Comparison of ENCODE assay signal across 8 cellular contexts in genomic region chrX:39859991-39860861, GRCh38.
DNase-seq lines count a peak whose midpoint lies in the region; ATAC-seq and TF ChIP-seq lines count a peak whose summit lies in the region.

No MANE protein-coding gene starts in this region.

- in situ Hi-C loops in KBM-7 (cut with MboI; ENCODE audit: low pct_unique_long_range_greater_than_20kb, low sequenced_read_pairs): no loop called here
- in situ Hi-C loops in astrocyte of the spinal cord (cut with HindIII; ENCODE audit: low sequenced_read_pairs): no loop called here

- no peak overlapping the region for H3K4me3 ChIP-seq in astrocyte of the spinal cord (ENCODE audit: low read depth, low read length)

- TF ChIP-seq CTCF in astrocyte of the spinal cord (IDR thresholded peaks at IDR 0.05; ENCODE audit: low read depth, low read length): no peak

- ATAC-seq in GM21619 (IDR thresholded peaks at IDR 0.05; ENCODE audit: unreplicated experiment): peak; percentile 70

- DNase-seq in GDM1 (lab: John Stamatoyannopoulos, UW) (peak; percentile 52), KBM-7 (peak; percentile 96), T-helper 9 cell (peak; percentile 46), astrocyte of the spinal cord (ENCODE audit: low read depth, low spot score) (peak; percentile 67), occipital lobe (lab: John Stamatoyannopoulos, UW) (peak; percentile 2), OCI-M2 (lab: John Stamatoyannopoulos, UW; ENCODE audit: unreplicated experiment) (no peak), NCI-H1105 (lab: John Stamatoyannopoulos, UW) (no peak)

Comparison
In these comparisons a context has a peak if more than half of its experiments do, and no peak if none do; other contexts are left out.
1. DNase-seq: peak in GDM1 (single experiment), KBM-7 (single experiment), T-helper 9 cell (single experiment), astrocyte of the spinal cord (single experiment) and occipital lobe (single experiment); none in OCI-M2 (single experiment) and NCI-H1105 (single experiment).